Comparison of ENCODE assay signal across 2 cellular contexts in genomic region chr4:173332021-173332487, GRCh38.
TF ChIP-seq lines count a peak whose summit lies in the region.

No MANE protein-coding gene starts in this region.

TF ChIP-seq in HepG2, 621 proteins besides CTCF, POLR2A, EP300 and RAD21 (continued from another document):
- no peak for TF ChIP-seq SKI (IDR thresholded peaks at IDR 0.05; ENCODE audit: partially characterized antibody)
- TF ChIP-seq ZNF234 (CRISPR knock-in tag; conservative IDR thresholded peaks at IDR 0.05) = no peak
- TF ChIP-seq NFYB (CRISPR knock-in tag; IDR thresholded peaks at IDR 0.05) = no peak
- no peak for TF ChIP-seq LRRFIP1 (CRISPR knock-in tag; conservative IDR thresholded peaks at IDR 0.05)
- no peak for TF ChIP-seq THRA (CRISPR knock-in tag; IDR thresholded peaks at IDR 0.05; ENCODE audit: borderline replicate concordance)
- no peak for TF ChIP-seq STAG1 (CRISPR knock-in tag; IDR thresholded peaks at IDR 0.05)
- TF ChIP-seq SIN3B (IDR thresholded peaks at IDR 0.05; ENCODE audit: low read length) = no peak
- TF ChIP-seq ZBTB46 (CRISPR knock-in tag; IDR thresholded peaks at IDR 0.05; ENCODE audit: borderline replicate concordance) = no peak
- no peak for TF ChIP-seq FOXA1 (IDR thresholded peaks at IDR 0.05)
- TF ChIP-seq FOXA1 (CRISPR knock-in tag; IDR thresholded peaks at IDR 0.05) = no peak
- TF ChIP-seq ZNF20 (CRISPR knock-in tag; IDR thresholded peaks at IDR 0.05) = no peak
- no peak for TF ChIP-seq NBN (conservative IDR thresholded peaks at IDR 0.05)
- no peak for TF ChIP-seq ZC3H4 (CRISPR knock-in tag; IDR thresholded peaks at IDR 0.05; ENCODE audit: borderline replicate concordance)
- TF ChIP-seq ZBTB39 (CRISPR knock-in tag; IDR thresholded peaks at IDR 0.05) = no peak

TF ChIP-seq in WTC11, 78 proteins besides CTCF, POLR2A, EP300 and RAD21 (continued from another document):
- TF ChIP-seq CDX4 (CRISPR knock-in tag; IDR thresholded peaks at IDR 0.05; ENCODE audit: borderline replicate concordance) (no peak), CBFB (CRISPR knock-in tag; IDR thresholded peaks at IDR 0.05; ENCODE audit: low read depth) (no peak), ERG (CRISPR knock-in tag; IDR thresholded peaks at IDR 0.05) (no peak), ZSCAN18 (CRISPR knock-in tag; IDR thresholded peaks at IDR 0.05) (no peak), ZNF317 (CRISPR knock-in tag; IDR thresholded peaks at IDR 0.05; ENCODE audit: borderline replicate concordance, low read depth) (no peak)
